In genomic region chr11:95500466-95500865, GRCh38 we compare ENCODE assay signal across 16 cellular contexts.
"Had no signal": no experiment of that assay in that cellular context is flagged by ENCODE, and none has a peak within 500 bp of the region (broad histone marks: within the 10 kb centered on the region; RNA-seq: fewer than 3 reads in every experiment).

No MANE protein-coding gene starts in this region.

- H3K27ac ChIP-seq: gastrocnemius medialis, lower lobe of right lung, neural progenitor cell, sigmoid colon, upper lobe of right lung had no signal

- DNase-seq: activated CD4-positive, alpha-beta memory T cell treated with anti-CD3 and anti-CD28 coated beads, Interleukin-2, amount 10 ng/mL, durations not matched to agents 7 days and 5 days; activated CD4-positive, alpha-beta T cell treated with anti-CD3 and anti-CD28 coated beads, Interleukin-2, amount 10 ng/mL, durations not matched to agents 24 days and 14 days; activated gamma-delta T cell treated with Interleukin-2 at 50 U/mL for 16 hours; aorta; erythroblast; gastrocnemius medialis; kidney; lower lobe of right lung; naive thymus-derived CD8-positive, alpha-beta T cell; retina; sigmoid colon; stimulated activated CD4-positive, alpha-beta T cell treated with anti-CD3 and anti-CD28 coated beads, Interleukin-2, amount 100 ng/mL, for 48 hours; stimulated activated CD8-positive, alpha-beta memory T cell treated with anti-CD3 and anti-CD28 coated beads, Interleukin-4, amount 100 ng/mL, for 48 hours; stimulated activated naive CD4-positive, alpha-beta T cell treated with Interleukin-2 at 50 U/mL for 16 hours; upper lobe of right lung had no signal

- H3K9ac ChIP-seq: neural progenitor cell had no signal

- H3K4me2 ChIP-seq: neural progenitor cell had no signal

- H3K36me3 ChIP-seq: gastrocnemius medialis, lower lobe of right lung, neural progenitor cell, sigmoid colon, upper lobe of right lung had no signal

- H3K4me1 ChIP-seq: gastrocnemius medialis, lower lobe of right lung, sigmoid colon, upper lobe of right lung had no signal

- H3K9me3 ChIP-seq: gastrocnemius medialis, lower lobe of right lung, sigmoid colon, upper lobe of right lung had no signal

- H2AFZ ChIP-seq: neural progenitor cell had no signal

- H3K27me3 ChIP-seq: gastrocnemius medialis, neural progenitor cell, sigmoid colon, upper lobe of right lung had no signal

- H3K4me3 ChIP-seq: gastrocnemius medialis, lower lobe of right lung, neural progenitor cell, sigmoid colon, upper lobe of right lung had no signal

- ATAC-seq: gastrocnemius medialis; lower lobe of right lung; naive thymus-derived CD8-positive, alpha-beta T cell; upper lobe of right lung had no signal
